In genomic region chr18:13483316-13484270, GRCh38 we compare ENCODE assay signal across 21 cellular contexts.
A peak's percentile ranks its signal among the peaks of the same experiment; 100 is the strongest.
DNase-seq lines count a peak whose midpoint lies in the region; ATAC-seq and TF ChIP-seq lines count a peak whose summit lies in the region.
"Had no signal": no experiment of that assay in that cellular context is flagged by ENCODE, and none has a peak within 500 bp of the region (broad histone marks: within the 10 kb centered on the region; RNA-seq: fewer than 3 reads in every experiment).

No MANE protein-coding gene starts in this region.

- no peak overlapping the region for H3K27ac ChIP-seq in WERI-Rb-1
- H3K27ac ChIP-seq: C4-2B, RWPE1 had no signal

- CTCF ChIA-PET in activated naive CD4-positive, alpha-beta T cell treated with anti-CD3 and anti-CD28 coated beads for 36 hours (lab: Charles Lee), result interaction anchor here (2.2 kb wide), 1 partner anchor 268 kb away, joined by 5 read pairs; no protein-coding TSS in a partner anchor

- TF ChIP-seq CTCF in WERI-Rb-1 (IDR thresholded peaks at IDR 0.05; ENCODE audit: low read depth, low read length), result no peak

- no peaks in the 10 kb centered on the region for H3K36me3 ChIP-seq in WERI-Rb-1

- H3K4me3 Mint-ChIP-seq in activated naive CD4-positive, alpha-beta T cell treated with anti-CD3 and anti-CD28 coated beads for 36 hours, result no peak overlapping the region
- no peak overlapping the region for H3K4me3 Mint-ChIP-seq in memory B cell

- no peak for DNase-seq in activated naive CD4-positive, alpha-beta T cell treated with anti-CD3 and anti-CD28 coated beads for 36 hours
- DNase-seq in activated naive CD4-positive, alpha-beta T cell (lab: John Stamatoyannopoulos, UW), result no peak
- DNase-seq in WERI-Rb-1 (peak; percentile 32), memory B cell (ENCODE audit: low spot score in 2 of 2) (no peak), DMS53 (lab: John Stamatoyannopoulos, UW) (no peak), SHP77 treated with DMSO at 0.1 percent for 48 hours (lab: John Stamatoyannopoulos, UW) (no peak)
- DNase-seq: aorta; effector CD4-positive, alpha-beta T cell; hypothalamus; NCI-H1105 treated with DMSO at 0.1 percent for 48 hours; NCI-H2081 treated with DMSO at 0.1 percent for 48 hours; occipital lobe; stimulated activated CD4-positive, alpha-beta T cell treated with anti-CD3 and anti-CD28 coated beads, Interleukin-4, amount 100 ng/mL, for 4 hours; T1000 had no signal

- no peak overlapping the region for H3K4me3 ChIP-seq in WERI-Rb-1 (ENCODE audit: low read depth, low read length)
- H3K4me3 ChIP-seq: lung had no signal

- intact Hi-C loops in activated naive CD4-positive, alpha-beta T cell treated with anti-CD3 and anti-CD28 coated beads for 36 hours (cut with micrococcal nuclease), result no loop called here

- H3K4me1 Mint-ChIP-seq in activated naive CD4-positive, alpha-beta T cell treated with anti-CD3 and anti-CD28 coated beads for 36 hours (ENCODE audit: low read depth), result peaks cover 25% of the 10 kb centered on the region
- peaks cover 23% of the 10 kb centered on the region for H3K4me1 Mint-ChIP-seq in memory B cell

- ATAC-seq in memory B cell (ENCODE audit: low read depth) (no peak), GM21529 (IDR thresholded peaks at IDR 0.05; ENCODE audit: unreplicated experiment) (no peak), HG02870 (IDR thresholded peaks at IDR 0.05; ENCODE audit: unreplicated experiment) (no peak)
- ATAC-seq: esophagus mucosa, HCT116 had no signal

- H3K9me3 ChIP-seq in WERI-Rb-1 (ENCODE audit: severe bottlenecking), result peaks cover 2% of the 10 kb centered on the region

- peaks cover 3% of the 10 kb centered on the region for H3K36me3 Mint-ChIP-seq in activated naive CD4-positive, alpha-beta T cell treated with anti-CD3 and anti-CD28 coated beads for 36 hours (ENCODE audit: low read depth)
- H3K36me3 Mint-ChIP-seq in memory B cell, result peaks cover 12% of the 10 kb centered on the region

- no peaks in the 10 kb centered on the region for H3K27me3 Mint-ChIP-seq in activated naive CD4-positive, alpha-beta T cell treated with anti-CD3 and anti-CD28 coated beads for 36 hours (ENCODE audit: low read depth)
- H3K27me3 Mint-ChIP-seq in memory B cell, result no peaks in the 10 kb centered on the region

- H3K27me3 ChIP-seq in WERI-Rb-1 (ENCODE audit: insufficient read depth, low read depth, severe bottlenecking), result no peaks in the 10 kb centered on the region

- peak overlapping the region; percentile 28 for H3K27ac Mint-ChIP-seq in activated naive CD4-positive, alpha-beta T cell treated with anti-CD3 and anti-CD28 coated beads for 36 hours
- H3K27ac Mint-ChIP-seq in memory B cell, result peak overlapping the region; percentile 28

- peaks cover 2% of the 10 kb centered on the region for H3K9me3 Mint-ChIP-seq in activated naive CD4-positive, alpha-beta T cell treated with anti-CD3 and anti-CD28 coated beads for 36 hours
- H3K9me3 Mint-ChIP-seq in memory B cell, result peaks cover 2% of the 10 kb centered on the region
